ENCODE assay signal across 1 cellular context in the genomic region with DNA sequence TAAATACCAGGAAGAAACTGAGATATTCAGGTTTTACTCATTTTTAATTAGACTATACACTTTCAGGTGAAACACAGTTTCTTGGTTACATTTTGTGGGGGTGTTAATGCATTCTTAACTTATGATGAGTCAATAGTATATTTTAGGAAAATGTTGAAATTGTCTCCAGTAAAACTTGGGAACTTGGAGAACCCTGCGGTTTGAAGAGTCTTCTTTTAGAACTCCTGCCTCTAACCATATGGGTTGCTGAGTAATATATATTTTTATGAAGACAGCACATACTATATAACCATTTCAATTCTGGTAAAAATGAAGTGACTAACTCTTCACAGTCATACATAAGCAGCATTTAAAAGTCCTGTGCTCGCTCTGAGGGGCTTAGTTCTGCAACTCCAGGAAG.
TF ChIP-seq lines count a peak whose summit lies in the region.

No MANE protein-coding gene starts in this region.

TF ChIP-seq in HepG2, 621 proteins besides CTCF, POLR2A, EP300 and RAD21 (continued from another document):
- TF ChIP-seq, protein P1, sequence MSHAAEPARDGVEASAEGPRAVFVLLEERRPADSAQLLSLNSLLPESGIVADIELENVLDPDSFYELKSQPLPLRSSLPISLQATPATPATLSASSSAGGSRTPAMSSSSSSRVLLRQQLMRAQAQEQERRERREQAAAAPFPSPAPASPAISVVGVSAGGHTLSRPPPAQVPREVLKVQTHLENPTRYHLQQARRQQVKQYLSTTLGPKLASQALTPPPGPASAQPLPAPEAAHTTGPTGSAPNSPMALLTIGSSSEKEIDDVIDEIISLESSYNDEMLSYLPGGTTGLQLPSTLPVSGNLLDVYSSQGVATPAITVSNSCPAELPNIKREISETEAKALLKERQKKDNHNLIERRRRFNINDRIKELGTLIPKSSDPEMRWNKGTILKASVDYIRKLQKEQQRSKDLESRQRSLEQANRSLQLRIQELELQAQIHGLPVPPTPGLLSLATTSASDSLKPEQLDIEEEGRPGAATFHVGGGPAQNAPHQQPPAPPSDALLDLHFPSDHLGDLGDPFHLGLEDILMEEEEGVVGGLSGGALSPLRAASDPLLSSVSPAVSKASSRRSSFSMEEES (CRISPR knock-in tag; IDR thresholded peaks at IDR 0.05) = no peak
- TF ChIP-seq ZEB1 (IDR thresholded peaks at IDR 0.05; ENCODE audit: insufficient replicate concordance, low read depth) = no peak
TF ChIP-seq in HepG2: peak in this region for 0.
